Comparison of ENCODE assay signal across 8 cellular contexts in genomic region chr2:210502997-210503621, GRCh38. TPM values are rescaled to one million over a fixed set of nuclear protein-coding genes. Genes with fewer than 3 reads are reported as not detected.
DNase-seq lines count a peak whose midpoint lies in the region; ATAC-seq and TF ChIP-seq lines count a peak whose summit lies in the region.

No MANE protein-coding gene starts in this region.

- H3K4me1 ChIP-seq in heart left ventricle: peaks cover 0 to 7% (median 0%) of the 10 kb centered on the region in 12 donors

- no peak overlapping the region for H3K27ac ChIP-seq in heart left ventricle

- peaks cover 13% of the 10 kb centered on the region for H3K27me3 Mint-ChIP-seq in activated naive CD4-positive, alpha-beta T cell treated with anti-CD3 and anti-CD28 coated beads, Interleukin-2, amount 10 ng/mL, durations not matched to agents 7 days and 5 days
- H3K27me3 Mint-ChIP-seq in activated T-helper 2 cell treated with anti-CD3 and anti-CD28 coated beads, Interferon-gamma antibody, Interleukin-2, Interleukin-4, amounts not matched to agents 10 μg/mL and 5 μg/mL and 100 μg/mL, durations not matched to agents 14 hours and 24 hours and 36 hours (ENCODE audit: low read depth): peaks cover 6% of the 10 kb centered on the region

- intact Hi-C loops in heart left ventricle (cut with DNase I): no loop called here
- intact Hi-C loops in activated T-helper 2 cell treated with anti-CD3 and anti-CD28 coated beads, Interferon-gamma antibody, Interleukin-2, Interleukin-4, amounts not matched to agents 10 μg/mL and 5 μg/mL and 100 μg/mL, durations not matched to agents 14 hours and 24 hours and 36 hours (cut with micrococcal nuclease): no loop called here

- no peak overlapping the region for H3K27ac Mint-ChIP-seq in activated naive CD4-positive, alpha-beta T cell treated with anti-CD3 and anti-CD28 coated beads, Interleukin-2, amount 10 ng/mL, durations not matched to agents 7 days and 5 days
- no peak overlapping the region for H3K27ac Mint-ChIP-seq in activated T-helper 2 cell treated with anti-CD3 and anti-CD28 coated beads, Interferon-gamma antibody, Interleukin-2, Interleukin-4, amounts not matched to agents 10 μg/mL and 5 μg/mL and 100 μg/mL, durations not matched to agents 14 hours and 24 hours and 36 hours

- ATAC-seq in GM18907 (IDR thresholded peaks at IDR 0.05; ENCODE audit: unreplicated experiment) (peak; percentile 96), HG03135 (IDR thresholded peaks at IDR 0.05; ENCODE audit: unreplicated experiment) (peak; percentile 90), heart left ventricle (peak in 2 of 4 donors; percentile 34)

- H3K4me1 Mint-ChIP-seq in activated naive CD4-positive, alpha-beta T cell treated with anti-CD3 and anti-CD28 coated beads, Interleukin-2, amount 10 ng/mL, durations not matched to agents 7 days and 5 days: no peaks in the 10 kb centered on the region
- peaks cover 2% of the 10 kb centered on the region for H3K4me1 Mint-ChIP-seq in activated T-helper 2 cell treated with anti-CD3 and anti-CD28 coated beads, Interferon-gamma antibody, Interleukin-2, Interleukin-4, amounts not matched to agents 10 μg/mL and 5 μg/mL and 100 μg/mL, durations not matched to agents 14 hours and 24 hours and 36 hours (ENCODE audit: low read depth)

- peaks cover 0 to 9% (median 0%) of the 10 kb centered on the region in 12 donors for H3K9me3 ChIP-seq in heart left ventricle

- no peak overlapping the region for H3K4me3 Mint-ChIP-seq in activated naive CD4-positive, alpha-beta T cell treated with anti-CD3 and anti-CD28 coated beads, Interleukin-2, amount 10 ng/mL, durations not matched to agents 7 days and 5 days
- no peak overlapping the region for H3K4me3 Mint-ChIP-seq in activated T-helper 2 cell treated with anti-CD3 and anti-CD28 coated beads, Interferon-gamma antibody, Interleukin-2, Interleukin-4, amounts not matched to agents 10 μg/mL and 5 μg/mL and 100 μg/mL, durations not matched to agents 14 hours and 24 hours and 36 hours (ENCODE audit: low read depth)

- no peaks in the 10 kb centered on the region for H3K27me3 ChIP-seq in heart left ventricle

- peak overlapping the region in 4 of 12 donors; percentile 11 to 32 (median 24) for H3K4me3 ChIP-seq in heart left ventricle

- H3K36me3 ChIP-seq in heart left ventricle: no peaks in the 10 kb centered on the region

- no peak for TF ChIP-seq POLR2A in heart left ventricle (IDR thresholded peaks at IDR 0.05)

- peak; percentile 32 for DNase-seq in COLO668 (lab: John Stamatoyannopoulos, UW; ENCODE audit: unreplicated experiment)
- DNase-seq in NCI-H345 treated with DMSO at 0.1 percent for 48 hours (lab: John Stamatoyannopoulos, UW; ENCODE audit: unreplicated experiment): peak; percentile 16
- peak; percentile 39 for DNase-seq in activated naive CD4-positive, alpha-beta T cell treated with anti-CD3 and anti-CD28 coated beads, Interleukin-2, amount 10 ng/mL, durations not matched to agents 7 days and 5 days
- peak in 1 of 5 donors; percentile 15 for DNase-seq in heart left ventricle
- DNase-seq in pons (ENCODE audit: low spot score): peak; percentile 93
- DNase-seq in activated T-helper 2 cell treated with anti-CD3 and anti-CD28 coated beads, Interferon-gamma antibody, Interleukin-2, Interleukin-4, amounts not matched to agents 10 μg/mL and 5 μg/mL and 100 μg/mL, durations not matched to agents 14 hours and 24 hours and 36 hours (ENCODE audit: low spot score): no peak

- WGBS in heart left ventricle, 4 donors: 34 to 37% (median 35%) methylated on average over 7 of the region's 7 CpGs

- TF ChIP-seq CTCF in heart left ventricle (IDR thresholded peaks at IDR 0.05): peak; percentile 60 to 86 (median 78)

- CTCF ChIA-PET in activated naive CD4-positive, alpha-beta T cell treated with anti-CD3 and anti-CD28 coated beads, Interleukin-2, amount 10 ng/mL, durations not matched to agents 7 days and 5 days (lab: Charles Lee): interaction anchor here (0.8 to 1.5 kb wide), 10 partner anchors 9 to 73 kb away, joined by 3 to 7 read pairs (median 4); no protein-coding TSS in a partner anchor

- H3K9me3 Mint-ChIP-seq in activated naive CD4-positive, alpha-beta T cell treated with anti-CD3 and anti-CD28 coated beads, Interleukin-2, amount 10 ng/mL, durations not matched to agents 7 days and 5 days: peaks cover 3% of the 10 kb centered on the region
- H3K9me3 Mint-ChIP-seq in activated T-helper 2 cell treated with anti-CD3 and anti-CD28 coated beads, Interferon-gamma antibody, Interleukin-2, Interleukin-4, amounts not matched to agents 10 μg/mL and 5 μg/mL and 100 μg/mL, durations not matched to agents 14 hours and 24 hours and 36 hours: no peaks in the 10 kb centered on the region

- H3K36me3 Mint-ChIP-seq in activated naive CD4-positive, alpha-beta T cell treated with anti-CD3 and anti-CD28 coated beads, Interleukin-2, amount 10 ng/mL, durations not matched to agents 7 days and 5 days: no peaks in the 10 kb centered on the region
- no peaks in the 10 kb centered on the region for H3K36me3 Mint-ChIP-seq in activated T-helper 2 cell treated with anti-CD3 and anti-CD28 coated beads, Interferon-gamma antibody, Interleukin-2, Interleukin-4, amounts not matched to agents 10 μg/mL and 5 μg/mL and 100 μg/mL, durations not matched to agents 14 hours and 24 hours and 36 hours (ENCODE audit: low read depth)

RNA-seq across cellular contexts. Expression of gene LANCL1, which starts 26.6 kb away (rescaled TPM):
- total RNA-seq in heart left ventricle: 10 to 100 TPM; 37.8 to 76.1 (median 53.5) TPM
- 10 to 100 TPM in 1 of 2 donors, 1 to 10 TPM in 1; 7.7 to 26.0 TPM for polyA plus RNA-seq in heart left ventricle
- total RNA-seq in activated T-helper 2 cell treated with anti-CD3 and anti-CD28 coated beads, Interferon-gamma antibody, Interleukin-2, Interleukin-4, amounts not matched to agents 10 μg/mL and 5 μg/mL and 100 μg/mL, durations not matched to agents 14 hours and 24 hours and 36 hours: 35.0 and 35.1 TPM in 2 replicates

RNA-seq across cellular contexts. Expression of gene CPS1, which starts 53.3 kb away (rescaled TPM):
- 1 to 10 TPM; 1.2 to 5.3 (median 1.9) TPM for total RNA-seq in heart left ventricle
- polyA plus RNA-seq in heart left ventricle: 1 to 10 TPM in 1 of 2 donors, under 1 TPM in 1; 0.61 to 1.2 TPM
- total RNA-seq in activated T-helper 2 cell treated with anti-CD3 and anti-CD28 coated beads, Interferon-gamma antibody, Interleukin-2, Interleukin-4, amounts not matched to agents 10 μg/mL and 5 μg/mL and 100 μg/mL, durations not matched to agents 14 hours and 24 hours and 36 hours: 1.2 and 1.4 TPM in 2 replicates
